ENCODE assay signal across 8 cellular contexts in the genomic region with DNA sequence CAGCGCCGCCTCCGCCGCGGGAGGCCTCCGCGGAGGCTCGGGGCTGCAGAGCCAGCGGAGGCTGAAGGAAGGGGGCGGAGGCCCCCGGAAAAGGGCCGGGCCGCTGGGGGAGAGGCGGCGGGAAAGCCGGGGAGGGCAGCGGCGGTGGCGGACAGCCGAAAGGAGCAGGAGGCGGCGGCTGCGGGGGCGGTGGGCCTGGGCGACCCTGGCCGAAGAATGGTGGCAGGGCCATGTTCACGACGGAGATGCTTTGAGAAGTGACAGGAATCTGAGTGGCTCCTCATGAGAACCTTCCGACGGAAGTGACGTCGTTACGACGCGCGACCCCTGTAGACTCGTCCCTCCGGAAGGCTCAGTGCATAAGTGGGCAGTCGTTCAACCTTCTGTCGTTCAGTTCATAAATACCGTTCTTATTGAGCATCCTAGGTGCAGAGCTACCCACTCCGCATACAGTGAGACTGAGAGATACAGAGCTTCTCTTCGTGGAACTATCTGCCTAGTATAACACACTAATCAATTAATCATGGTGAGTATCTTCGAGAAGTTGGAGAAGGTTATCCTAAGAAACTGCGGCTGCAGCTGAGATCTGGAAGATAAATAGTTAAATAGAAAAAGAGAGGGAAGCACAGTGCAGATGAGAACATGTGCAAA. TPM values are rescaled to one million over a fixed set of nuclear protein-coding genes. Genes with fewer than 3 reads are reported as not detected.
DNase-seq lines count a peak whose midpoint lies in the region; ATAC-seq and TF ChIP-seq lines count a peak whose summit lies in the region.

A gene with protein sequence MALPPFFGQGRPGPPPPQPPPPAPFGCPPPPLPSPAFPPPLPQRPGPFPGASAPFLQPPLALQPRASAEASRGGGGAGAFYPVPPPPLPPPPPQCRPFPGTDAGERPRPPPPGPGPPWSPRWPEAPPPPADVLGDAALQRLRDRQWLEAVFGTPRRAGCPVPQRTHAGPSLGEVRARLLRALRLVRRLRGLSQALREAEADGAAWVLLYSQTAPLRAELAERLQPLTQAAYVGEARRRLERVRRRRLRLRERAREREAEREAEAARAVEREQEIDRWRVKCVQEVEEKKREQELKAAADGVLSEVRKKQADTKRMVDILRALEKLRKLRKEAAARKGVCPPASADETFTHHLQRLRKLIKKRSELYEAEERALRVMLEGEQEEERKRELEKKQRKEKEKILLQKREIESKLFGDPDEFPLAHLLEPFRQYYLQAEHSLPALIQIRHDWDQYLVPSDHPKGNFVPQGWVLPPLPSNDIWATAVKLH (minus strand): TSS at position 259 of the 651 bp plus-strand sequence. CDS start 27 bp downstream, at position 232.

- H3K4me1 ChIP-seq in right cardiac atrium (ENCODE audit: control insufficient read depth, insufficient read depth, low read length) (peaks cover 3% of the 10 kb centered on the region), uterus (peaks cover 0 to 7% of the 10 kb centered on the region in 2 donors)

- H3K36me3 Mint-ChIP-seq in T-helper 17 cell (ENCODE audit: low read depth) = no peaks in the 10 kb centered on the region

- H3K27ac Mint-ChIP-seq in T-helper 17 cell = peak within 1 kb of the TSS; percentile 91

- no peaks in the 10 kb centered on the region for H3K27me3 ChIP-seq in right cardiac atrium (ENCODE audit: control insufficient read depth, insufficient read depth)
- no peaks in the 10 kb centered on the region for H3K27me3 ChIP-seq in uterus

- H3K4me1 Mint-ChIP-seq in T-helper 17 cell = peaks cover 16% of the 10 kb centered on the region

- intact Hi-C loops in right cardiac atrium (cut with DNase I) = no loop called here
- intact Hi-C loops in uterus (cut with DNase I; ENCODE audit: low total_unique reads) = no loop called here

- H3K4me3 ChIP-seq in right cardiac atrium (ENCODE audit: low read length) (peak within 1 kb of the TSS; percentile 97), uterus (peak within 1 kb of the TSS; percentile 60 to 70)

- peak; percentile 16 to 59 for TF ChIP-seq POLR2A in uterus (IDR thresholded peaks at IDR 0.05)

- H3K36me3 ChIP-seq in uterus = no peaks in the 10 kb centered on the region

- in situ Hi-C loops in GM13976 (cut with MboI; ENCODE audit: low sequenced_read_pairs, unreplicated experiment) = no loop called here

- no peaks in the 10 kb centered on the region for H3K9me3 ChIP-seq in T-helper 17 cell (ENCODE audit: control insufficient read depth, low read length, poor library complexity, severe bottlenecking)
- no peaks in the 10 kb centered on the region for H3K9me3 ChIP-seq in right cardiac atrium (ENCODE audit: control insufficient read depth, low read length)
- no peaks in the 10 kb centered on the region for H3K9me3 ChIP-seq in uterus

- H3K27ac ChIP-seq in angular gyrus (ENCODE audit: low read depth, low read length) = peak within 1 kb of the TSS; percentile 86
- peak within 1 kb of the TSS; percentile 83 for H3K27ac ChIP-seq in right cardiac atrium (ENCODE audit: low read length)
- H3K27ac ChIP-seq in uterus = peak within 1 kb of the TSS; percentile 77 to 87

- H3K27me3 Mint-ChIP-seq in T-helper 17 cell = no peaks in the 10 kb centered on the region

- ATAC-seq in HG02884 (IDR thresholded peaks at IDR 0.05; ENCODE audit: unreplicated experiment) (peak; percentile 80), T-helper 17 cell (peak; percentile 96), right cardiac atrium (peak; percentile 96)

- DNase-seq in GM13976 (ENCODE audit: low spot score) (peak; percentile 97), NCI-H1694 treated with DMSO at 0.1 percent for 48 hours (lab: John Stamatoyannopoulos, UW) (peak; percentile 90), T-helper 17 cell (peak; percentile 58 to 63 (median 61)), right cardiac atrium (peak; percentile 91 to 96 (median 93)), pulmonary artery endothelial cell (ENCODE audit: low read depth, low spot score) (peak; percentile 71), uterus (peak; percentile 80 to 87)

- H3K4me3 Mint-ChIP-seq in T-helper 17 cell = peak within 1 kb of the TSS; percentile 96

- TF ChIP-seq CTCF in GM13976 (IDR thresholded peaks at IDR 0.05; ENCODE audit: borderline replicate concordance, control extremely low read depth, extremely low read depth, insufficient read depth, missing control alignments) (no peak), uterus (IDR thresholded peaks at IDR 0.05) (no peak)

- 2% methylated on average over 45 of the region's 45 CpGs for whole genome bisulfite sequencing in right cardiac atrium

RNA-seq across cellular contexts. Expression of the gene that starts here (rescaled TPM):
- total RNA-seq in T-helper 17 cell (10 to 100 TPM; 20.3 to 23.4 TPM), right cardiac atrium (10 to 100 TPM; 13.3 to 20.9 (median 16.6) TPM), pulmonary artery endothelial cell (16.6 and 17.3 TPM in 2 replicates), uterus (10 to 100 TPM; 14.7 to 34.5 (median 26.6) TPM)
- polyA plus RNA-seq in right cardiac atrium = 13.0 TPM

Comparison
In these comparisons a context has a peak if more than half of its experiments do, and no peak if none do; other contexts are left out.
1. Peak in every context shown above with its lines: DNase-seq, ATAC-seq, H3K4me3 ChIP-seq and H3K27ac ChIP-seq.